9 cellular contexts compared by ENCODE assay signal in the genomic region with DNA sequence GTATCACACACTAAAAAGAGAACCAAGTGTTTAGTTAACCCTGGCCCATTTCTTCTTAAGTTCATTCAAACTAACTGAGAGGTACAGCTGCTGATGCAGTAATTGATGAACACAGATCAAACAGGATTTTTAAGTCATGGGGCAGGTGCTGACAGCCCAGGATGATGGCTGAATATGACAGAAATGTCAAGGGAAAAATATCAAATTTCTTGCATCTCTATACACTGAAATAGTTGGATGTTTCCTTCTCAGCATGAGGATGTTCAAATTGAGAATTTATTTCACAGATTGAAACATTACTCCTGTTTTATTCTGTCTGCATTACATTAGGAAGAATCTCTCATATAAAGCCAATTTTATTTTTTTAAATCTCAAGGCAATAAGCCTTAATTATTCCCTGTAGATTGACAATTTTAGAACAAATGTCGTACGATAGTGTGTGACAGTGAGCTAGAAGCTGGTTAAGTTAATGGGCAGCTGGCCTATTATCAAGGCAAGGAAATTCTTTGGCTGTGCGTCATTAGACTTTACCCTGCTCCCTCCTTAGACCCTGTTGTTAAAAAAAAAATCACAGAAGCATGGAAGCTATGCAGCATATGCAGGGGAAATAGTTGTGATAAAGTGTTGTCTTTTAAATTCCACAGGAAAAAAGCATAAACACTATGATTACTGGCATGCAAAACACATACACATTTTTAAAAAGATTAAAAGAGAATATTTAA.
DNase-seq lines count a peak whose midpoint lies in the region; ATAC-seq and TF ChIP-seq lines count a peak whose summit lies in the region.
"Had no signal": no experiment of that assay in that cellular context is flagged by ENCODE, and none has a peak within 500 bp of the region (broad histone marks: within the 10 kb centered on the region; RNA-seq: fewer than 3 reads in every experiment).

No MANE protein-coding gene starts in this region.

- H3K79me2 ChIP-seq in neural cell (replicated peaks; ENCODE audit: insufficient read depth, low read length), result no peaks in the 10 kb centered on the region

- H3K27me3 ChIP-seq in neural cell (ENCODE audit: insufficient read depth, low read depth, low read length) (no peaks in the 10 kb centered on the region), gastroesophageal sphincter (no peaks in the 10 kb centered on the region)

- peak overlapping the region; percentile 23 for H3K4me2 ChIP-seq in neural cell (ENCODE audit: low read length)

- peak overlapping the region; percentile 47 for H3K27ac ChIP-seq in neural cell (ENCODE audit: low read length)
- H3K27ac ChIP-seq in gastroesophageal sphincter, result no peak overlapping the region
- H3K27ac ChIP-seq in RWPE1, result no peak overlapping the region

- H3K36me3 ChIP-seq in neural cell (ENCODE audit: insufficient read depth, low read length), result no peaks in the 10 kb centered on the region
- H3K36me3 ChIP-seq in gastroesophageal sphincter, result no peaks in the 10 kb centered on the region

- H3K9me3 ChIP-seq in neural cell (ENCODE audit: low read length) (no peaks in the 10 kb centered on the region), gastroesophageal sphincter (no peaks in the 10 kb centered on the region)

- no peak for ATAC-seq in HG03025 (IDR thresholded peaks at IDR 0.05; ENCODE audit: low FRiP score, unreplicated experiment)
- no peak for ATAC-seq in gastroesophageal sphincter
- ATAC-seq in GM18511 (IDR thresholded peaks at IDR 0.05; ENCODE audit: unreplicated experiment), result no peak

- no peak for TF ChIP-seq RAD21 in neural cell (conservative IDR thresholded peaks at IDR 0.05)

- H4K20me1 ChIP-seq in neural cell (ENCODE audit: insufficient read depth), result no peaks in the 10 kb centered on the region

- no peaks in the 10 kb centered on the region for H3K9me2 ChIP-seq in neural cell (ENCODE audit: insufficient read depth, low read length)

- peaks cover 0 to 17% (median 4%) of the 10 kb centered on the region in 3 donors for H3K4me1 ChIP-seq in gastroesophageal sphincter

- no peak for TF ChIP-seq POLR2A in gastroesophageal sphincter (IDR thresholded peaks at IDR 0.05)

- H3K9ac ChIP-seq in neural cell (ENCODE audit: low read length), result peak overlapping the region; percentile 20

- H3F3A ChIP-seq in neural cell (ENCODE audit: insufficient read depth, low read length, poor library complexity, severe bottlenecking), result no peaks in the 10 kb centered on the region

- WGBS in gastroesophageal sphincter (ENCODE audit: low coverage in 1 of 2), 2 donors, result 0 to 17% methylated on average over 3 of the region's 3 CpGs

- CTCF ChIA-PET in RWPE1 (lab: Yijun Ruan, JAX), result no interaction called here

- H2AFZ ChIP-seq in neural cell (ENCODE audit: low read depth, low read length), result no peak overlapping the region

- peak; percentile 99 for DNase-seq in DMS114 treated with DMSO at 0.1 percent for 48 hours (lab: John Stamatoyannopoulos, UW; ENCODE audit: unreplicated experiment)
- DNase-seq in NCI-H146 treated with DMSO at 0.1 percent for 48 hours (lab: John Stamatoyannopoulos, UW; ENCODE audit: unreplicated experiment), result peak; percentile 87
- peak; percentile 90 for DNase-seq in dermis blood vessel endothelial cell
- DNase-seq in RWPE1 (ENCODE audit: low spot score), result no peak
- DNase-seq: NCI-H774 had no signal

- peak overlapping the region; percentile 53 for H3K4me3 ChIP-seq in neural cell (ENCODE audit: low read length)
- H3K4me3 ChIP-seq in gastroesophageal sphincter, result no peak overlapping the region

- no peak for TF ChIP-seq CTCF in neural cell (IDR thresholded peaks at IDR 0.05; ENCODE audit: poor library complexity, severe bottlenecking)
- TF ChIP-seq CTCF in gastroesophageal sphincter (IDR thresholded peaks at IDR 0.05), result no peak
- no peak for TF ChIP-seq CTCF in RWPE1 (conservative IDR thresholded peaks at IDR 0.05; ENCODE audit: low read depth)

- POLR2A ChIA-PET in RWPE1 (lab: Yijun Ruan, JAX; ENCODE audit: low non-redundant PET), result no interaction called here

- TF ChIP-seq EP300 in neural cell (conservative IDR thresholded peaks at IDR 0.05; ENCODE audit: poor library complexity, severe bottlenecking) (peak; percentile 72), gastroesophageal sphincter (IDR thresholded peaks at IDR 0.05) (no peak)

TF ChIP-seq in neural cell, 6 proteins besides CTCF, POLR2A, EP300 and RAD21:
- TF ChIP-seq SMC3 (conservative IDR thresholded peaks at IDR 0.05; ENCODE audit: poor library complexity), result no peak
- no peak for TF ChIP-seq POLR2AphosphoS5 (IDR thresholded peaks at IDR 0.05)
- TF ChIP-seq TAF1 (IDR thresholded peaks at IDR 0.05; ENCODE audit: low read depth), result no peak
- TF ChIP-seq MXI1 (conservative IDR thresholded peaks at IDR 0.05; ENCODE audit: poor library complexity, severe bottlenecking), result no peak
- TF ChIP-seq, protein P1, sequence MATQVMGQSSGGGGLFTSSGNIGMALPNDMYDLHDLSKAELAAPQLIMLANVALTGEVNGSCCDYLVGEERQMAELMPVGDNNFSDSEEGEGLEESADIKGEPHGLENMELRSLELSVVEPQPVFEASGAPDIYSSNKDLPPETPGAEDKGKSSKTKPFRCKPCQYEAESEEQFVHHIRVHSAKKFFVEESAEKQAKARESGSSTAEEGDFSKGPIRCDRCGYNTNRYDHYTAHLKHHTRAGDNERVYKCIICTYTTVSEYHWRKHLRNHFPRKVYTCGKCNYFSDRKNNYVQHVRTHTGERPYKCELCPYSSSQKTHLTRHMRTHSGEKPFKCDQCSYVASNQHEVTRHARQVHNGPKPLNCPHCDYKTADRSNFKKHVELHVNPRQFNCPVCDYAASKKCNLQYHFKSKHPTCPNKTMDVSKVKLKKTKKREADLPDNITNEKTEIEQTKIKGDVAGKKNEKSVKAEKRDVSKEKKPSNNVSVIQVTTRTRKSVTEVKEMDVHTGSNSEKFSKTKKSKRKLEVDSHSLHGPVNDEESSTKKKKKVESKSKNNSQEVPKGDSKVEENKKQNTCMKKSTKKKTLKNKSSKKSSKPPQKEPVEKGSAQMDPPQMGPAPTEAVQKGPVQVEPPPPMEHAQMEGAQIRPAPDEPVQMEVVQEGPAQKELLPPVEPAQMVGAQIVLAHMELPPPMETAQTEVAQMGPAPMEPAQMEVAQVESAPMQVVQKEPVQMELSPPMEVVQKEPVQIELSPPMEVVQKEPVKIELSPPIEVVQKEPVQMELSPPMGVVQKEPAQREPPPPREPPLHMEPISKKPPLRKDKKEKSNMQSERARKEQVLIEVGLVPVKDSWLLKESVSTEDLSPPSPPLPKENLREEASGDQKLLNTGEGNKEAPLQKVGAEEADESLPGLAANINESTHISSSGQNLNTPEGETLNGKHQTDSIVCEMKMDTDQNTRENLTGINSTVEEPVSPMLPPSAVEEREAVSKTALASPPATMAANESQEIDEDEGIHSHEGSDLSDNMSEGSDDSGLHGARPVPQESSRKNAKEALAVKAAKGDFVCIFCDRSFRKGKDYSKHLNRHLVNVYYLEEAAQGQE (IDR thresholded peaks at IDR 0.05; ENCODE audit: borderline replicate concordance), result no peak
- TF ChIP-seq EZH2 (IDR thresholded peaks at IDR 0.05; ENCODE audit: borderline replicate concordance, insufficient read depth, low read length, poor library complexity, severe bottlenecking), result no peak
